In the genomic region with DNA sequence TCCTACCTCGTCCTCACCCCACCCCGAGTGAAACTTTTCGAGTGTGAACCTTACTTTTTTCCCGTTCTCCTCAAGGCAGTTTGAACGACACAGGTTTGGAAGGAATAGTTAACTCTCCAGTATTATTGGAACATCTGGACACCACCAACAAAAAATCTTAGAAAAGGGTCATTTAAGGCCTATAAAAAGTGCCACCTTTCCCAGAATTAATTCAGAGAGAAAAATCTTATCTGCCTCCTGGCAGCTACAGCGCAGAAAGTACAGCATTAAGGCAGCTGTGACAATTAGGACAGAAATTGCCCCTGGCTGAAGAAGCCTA, we compare ENCODE assay signal across 8 cellular contexts. TPM values are rescaled to one million over a fixed set of nuclear protein-coding genes. Genes with fewer than 3 reads are reported as not detected.
DNase-seq lines count a peak whose midpoint lies in the region; ATAC-seq, FAIRE-seq and TF ChIP-seq lines count a peak whose summit lies in the region.

No MANE protein-coding gene starts in this region.

- TF ChIP-seq EP300 in HepG2 (IDR thresholded peaks at IDR 0.05; ENCODE audit: low read depth in 2 of 2, low read length in 2 of 2) (no peak), HepG2 (CRISPR knock-in tag; IDR thresholded peaks at IDR 0.05; ENCODE audit: borderline replicate concordance) (no peak), tibial nerve (IDR thresholded peaks at IDR 0.05) (no peak)

- H3K27ac Mint-ChIP-seq in activated T-cell treated with anti-CD3 and anti-CD28 coated beads, Interleukin-2, amount 50 U/mL, for 72 hours, result peak overlapping the region; percentile 100

- H3K9me3 ChIP-seq in adipocyte (ENCODE audit: control insufficient read depth, low read length) (no peaks in the 10 kb centered on the region), HepG2 (ENCODE audit: low read length) (no peaks in the 10 kb centered on the region), tibial nerve (no peaks in the 10 kb centered on the region)

- H3K27me3 ChIP-seq in adipocyte (replicated peaks; ENCODE audit: control insufficient read depth, insufficient read depth, low read length) (peaks cover 5% of the 10 kb centered on the region), HepG2 (ENCODE audit: control insufficient read depth in 1 of 2, insufficient read depth in 2 of 2, low read length in 2 of 2) (peaks cover 0 to 19% of the 10 kb centered on the region in 2 experiments; a peak in 2 of 5 replicates), tibial nerve (no peaks in the 10 kb centered on the region)

- WGBS in HepG2 (ENCODE audit: low lambda C conversion rate), result 0% methylated on average over 6 of the region's 6 CpGs
- 4 to 5% methylated on average over 6 of the region's 6 CpGs for WGBS in tibial nerve, 2 donors

- CTCF ChIA-PET in HepG2 (lab: Yijun Ruan, JAX; ENCODE audit: low intra/inter-chr PET ratio, low total read pairs), result no interaction called here

- peak overlapping the region; percentile 98 for H3K4me2 ChIP-seq in HepG2 (ENCODE audit: low read depth, low read length)

- peak overlapping the region; percentile 93 for H3K9ac ChIP-seq in adipocyte (ENCODE audit: low read length)
- peak overlapping the region; percentile 86 for H3K9ac ChIP-seq in HepG2 (ENCODE audit: insufficient read depth, low read depth, low read length)

- in situ Hi-C loops in HepG2 (cut with HindIII; ENCODE audit: extremely low pct_ligation_motif_present, low pct_unique_long_range_greater_than_20kb), result no loop called here

- TF ChIP-seq POLR2A in HepG2 (IDR thresholded peaks at IDR 0.05; ENCODE audit: insufficient read depth in 1 of 2, low read depth in 2 of 2, low read length in 2 of 2), result no peak
- TF ChIP-seq POLR2A in tibial nerve (IDR thresholded peaks at IDR 0.05), result no peak

- no peaks in the 10 kb centered on the region for H3K27me3 Mint-ChIP-seq in activated T-cell treated with anti-CD3 and anti-CD28 coated beads, Interleukin-2, amount 50 U/mL, for 72 hours (ENCODE audit: low read depth)

- no peaks in the 10 kb centered on the region for H3K9me3 Mint-ChIP-seq in activated T-cell treated with anti-CD3 and anti-CD28 coated beads, Interleukin-2, amount 50 U/mL, for 72 hours

- H3K4me1 Mint-ChIP-seq in activated T-cell treated with anti-CD3 and anti-CD28 coated beads, Interleukin-2, amount 50 U/mL, for 72 hours (ENCODE audit: low read depth), result peaks cover 25% of the 10 kb centered on the region

- peaks cover 6 to 10% of the 10 kb centered on the region in 2 donors for H3K36me3 Mint-ChIP-seq in activated T-cell treated with anti-CD3 and anti-CD28 coated beads, Interleukin-2, amount 50 U/mL, for 72 hours (ENCODE audit: insufficient read depth in 2 of 2)

- H3K4me3 Mint-ChIP-seq in activated T-cell treated with anti-CD3 and anti-CD28 coated beads, Interleukin-2, amount 50 U/mL, for 72 hours, result peak overlapping the region; percentile 89 to 99

- BruUV-seq in HepG2 (replicated peaks; lab: Mats Ljungman, UMichigan), result TSS peak; percentile 54

- TF ChIP-seq RAD21 in HepG2 (CRISPR knock-in tag; IDR thresholded peaks at IDR 0.05), result no peak

- FAIRE-seq in HepG2 (lab: Jason Lieb, UNC), result no peak

- POLR2A ChIA-PET in HepG2 (lab: Yijun Ruan, JAX), result no interaction called here

- H3K79me2 ChIP-seq in HepG2 (ENCODE audit: insufficient read depth, low read length), result peaks cover 5% of the 10 kb centered on the region

- H3K36me3 ChIP-seq in adipocyte (ENCODE audit: control insufficient read depth, insufficient read depth, low read length, severe bottlenecking) (no peaks in the 10 kb centered on the region), HepG2 (replicated peaks in 1 of 2; ENCODE audit: control insufficient read depth in 1 of 2, insufficient read depth in 2 of 2, low read length in 2 of 2) (no peaks in the 10 kb centered on the region), tibial nerve (no peaks in the 10 kb centered on the region)

- DNase-seq in activated T-cell treated with anti-CD3 and anti-CD28 coated beads, Interleukin-2, amount 50 U/mL, for 72 hours, result no peak
- no peak for DNase-seq in activated T-cell treated with anti-CD3 and anti-CD28 coated beads, Interleukin-2, amount 50 U/mL, for 48 hours
- DNase-seq in adipocyte (ENCODE audit: low read depth) (no peak), HepG2 (ENCODE audit: low spot score) (no peak), tibial nerve (ENCODE audit: low spot score in 2 of 2) (no peak)

- intact Hi-C loops in HepG2 (cut with micrococcal nuclease; ENCODE audit: unreplicated experiment), result loop anchor here (10.0 kb wide), 1 partner anchor 80 kb away; no protein-coding TSS in a partner anchor

- no peak for TF ChIP-seq CTCF in HepG2 (CRISPR knock-in tag; IDR thresholded peaks at IDR 0.05)
- no peak for TF ChIP-seq CTCF in tibial nerve (IDR thresholded peaks at IDR 0.05)

- peak overlapping the region; percentile 58 for H2AFZ ChIP-seq in HepG2 (ENCODE audit: low read length)

- H3K27ac ChIP-seq in HepG2 (ENCODE audit: extremely low read length, insufficient read depth, low read length), result peak overlapping the region; percentile 73
- peak overlapping the region; percentile 85 to 96 (median 93) for H3K27ac ChIP-seq in tibial nerve

- H3K4me3 ChIP-seq in adipocyte (ENCODE audit: low read length), result peak overlapping the region; percentile 85
- peak overlapping the region; percentile 68 to 97 (median 79) for H3K4me3 ChIP-seq in HepG2 (replicated peaks in 1 of 3; ENCODE audit: insufficient read depth in 1 of 3, low read depth in 2 of 3, low read length in 3 of 3)
- H3K4me3 ChIP-seq in tibial nerve, result peak overlapping the region; percentile 79 to 96 (median 86)

- ATAC-seq in activated T-cell treated with anti-CD3 and anti-CD28 coated beads, Interleukin-2, amount 50 U/mL, for 72 hours (replicated peaks in 1 of 2), result no peak
- no peak for ATAC-seq in HepG2
- ATAC-seq in HG02970 (IDR thresholded peaks at IDR 0.05; ENCODE audit: low FRiP score, unreplicated experiment), result no peak
- no peak for ATAC-seq in HG02938 (IDR thresholded peaks at IDR 0.05; ENCODE audit: unreplicated experiment)
- no peak for ATAC-seq in HG03354 (IDR thresholded peaks at IDR 0.05; ENCODE audit: poor library complexity, severe bottlenecking, unreplicated experiment)

- peaks cover 15% of the 10 kb centered on the region for H3K4me1 ChIP-seq in adipocyte (ENCODE audit: control insufficient read depth, insufficient read depth, low read length)
- H3K4me1 ChIP-seq in HepG2 (ENCODE audit: insufficient read depth, low read length), result peaks cover 19% of the 10 kb centered on the region
- H3K4me1 ChIP-seq in tibial nerve, result peaks cover 0 to 47% (median 20%) of the 10 kb centered on the region in 4 donors

- H4K20me1 ChIP-seq in HepG2 (ENCODE audit: insufficient read depth, low read length), result peaks cover 3% of the 10 kb centered on the region; the same call in 1 of the 2 replicates

TF ChIP-seq in HepG2, 621 proteins besides CTCF, POLR2A, EP300 and RAD21 (continues in another document):
- TF ChIP-seq IRX3 (CRISPR knock-in tag; IDR thresholded peaks at IDR 0.05; ENCODE audit: borderline replicate concordance, low read depth) (0 out of 2 replicates have a peak, but pooled peaks have one; percentile 5), NAIF1 (CRISPR knock-in tag; IDR thresholded peaks at IDR 0.05; ENCODE audit: borderline replicate concordance) (peak; percentile 96), YEATS2 (CRISPR knock-in tag; IDR thresholded peaks at IDR 0.05; ENCODE audit: borderline replicate concordance) (0 out of 2 replicates have a peak, but pooled peaks have one; percentile 10)

RNA-seq across cellular contexts. Expression of gene ATP11B, which starts 1.1 kb away (rescaled TPM):
- 100 to 1,000 TPM in 1 of 2 donors, 10 to 100 TPM in 1; 91.1 to 105 TPM for total RNA-seq in activated T-cell treated with anti-CD3 and anti-CD28 coated beads, Interleukin-2, amount 50 U/mL, for 72 hours
- total RNA-seq in HepG2 (2016; rRNA removed; fragmentation: Illumina TruSeq; extraction: Trizol) (19.2 and 22.9 TPM in 2 replicates), tibial nerve (100 to 1,000 TPM in 2 of 4 donors, 10 to 100 TPM in 2; 80.8 to 114 (median 100) TPM)
- total RNA-seq in HepG2 (2016; cell fraction: cytosol; rRNA removed; fragmentation: Illumina TruSeq; extraction: Trizol; ENCODE audit: low read depth), result 2.5 and 2.8 TPM in 2 replicates
- total RNA-seq in HepG2 (2016; cell fraction: insoluble cytoplasmic fraction; rRNA removed; fragmentation: Illumina TruSeq; extraction: Trizol), result 19.4 and 20.2 TPM in 2 replicates
- total RNA-seq in HepG2 (2016; cell fraction: membrane; rRNA removed; fragmentation: Illumina TruSeq; extraction: Trizol), result 8.4 and 11.5 TPM in 2 replicates
- 23.7 and 30.6 TPM in 2 replicates for total RNA-seq in HepG2 (2016; cell fraction: nucleus; rRNA removed; fragmentation: Illumina TruSeq; extraction: Trizol)
- 8.4 and 10.1 TPM in 2 replicates for polyA plus RNA-seq in HepG2 (2011; rRNA removed)
- 3.7 and 6.5 TPM in 2 replicates for polyA plus RNA-seq in HepG2 (2011; cell fraction: cytosol; rRNA removed)
- 5.4 and 8.6 TPM in 2 replicates for polyA plus RNA-seq in HepG2 (2011; cell fraction: nucleus; rRNA removed)
- polyA plus RNA-seq in HepG2 (2012), result 9.3 and 12.0 TPM in 2 replicates
- polyA plus RNA-seq in HepG2 (2016; cell fraction: cytosol; fragmentation: Illumina TruSeq; extraction: Trizol; ENCODE audit: low read depth), result 0.66 and 0.68 TPM in 2 replicates
- polyA plus RNA-seq in HepG2 (2016; cell fraction: insoluble cytoplasmic fraction; fragmentation: Illumina TruSeq; extraction: Trizol; ENCODE audit: low read depth), result 8.4 and 8.9 TPM in 2 replicates
- 3.1 and 3.2 TPM in 2 replicates for polyA plus RNA-seq in HepG2 (2016; cell fraction: membrane; fragmentation: Illumina TruSeq; extraction: Trizol; ENCODE audit: low read depth)
- polyA plus RNA-seq in HepG2 (2016; cell fraction: nucleus; fragmentation: Illumina TruSeq; extraction: Trizol; ENCODE audit: insufficient read depth, low read depth), result 14.9 and 17.4 TPM in 2 replicates
- 10.8 and 12.8 TPM in 2 replicates for polyA minus RNA-seq in HepG2 (2011; rRNA and poly(A)+ RNA removed; ENCODE audit: low replicate concordance)
- polyA minus RNA-seq in HepG2 (2011; cell fraction: cytosol; rRNA and poly(A)+ RNA removed), result 14.7 and 22.1 TPM in 2 replicates
- polyA minus RNA-seq in HepG2 (2011; cell fraction: nucleus; rRNA and poly(A)+ RNA removed), result 31.4 and 35.9 TPM in 2 replicates
